17 cellular contexts compared by ENCODE assay signal in genomic region chr5:143700994-143701393, GRCh38.
"Had no signal": no experiment of that assay in that cellular context is flagged by ENCODE, and none has a peak within 500 bp of the region (broad histone marks: within the 10 kb centered on the region; RNA-seq: fewer than 3 reads in every experiment).

No MANE protein-coding gene starts in this region.

- H3K27me3 ChIP-seq: cardiac muscle cell, neural progenitor cell, tibial artery, vagina had no signal

- DNase-seq: activated CD4-positive, alpha-beta memory T cell treated with anti-CD3 and anti-CD28 coated beads for 36 hours; activated CD4-positive, alpha-beta T cell treated with anti-CD3 and anti-CD28 coated beads for 1 hour; activated gamma-delta T cell; activated naive CD8-positive, alpha-beta T cell treated with anti-CD3 and anti-CD28 coated beads for 36 hours; activated T-cell treated with anti-CD3 and anti-CD28 coated beads, Interleukin-2, amount 50 U/mL, for 48 hours; anterior cingulate cortex; effector CD4-positive, alpha-beta T cell; hippocampal formation; retina; tibial artery had no signal

- H3K4me3 ChIP-seq: cardiac muscle cell, coronary artery, neural progenitor cell, smooth muscle cell, tibial artery, vagina had no signal

- H3K36me3 ChIP-seq: cardiac muscle cell, neural progenitor cell, tibial artery, vagina had no signal

- H3K9me3 ChIP-seq: tibial artery, vagina had no signal

- H3K4me1 ChIP-seq: neural progenitor cell, tibial artery, vagina had no signal

- H3K4me2 ChIP-seq: neural progenitor cell, smooth muscle cell had no signal

- ATAC-seq: stimulated activated memory B cell treated with anti-CD40 and anti-IgM and Interleukin-4, amounts not matched to agents 10 μg/mL and 1 μg/mL and 100 μg/mL, for 72 hours had no signal

- H3K27ac ChIP-seq: cardiac muscle cell, coronary artery, neural progenitor cell, parathyroid adenoma, tibial artery, vagina had no signal

- H3K79me2 ChIP-seq: parathyroid adenoma had no signal

- H2AFZ ChIP-seq: neural progenitor cell, parathyroid adenoma had no signal
